In genomic region chr7:87038993-87039716, GRCh38 we compare ENCODE assay signal across 8 cellular contexts. TPM values are rescaled to one million over a fixed set of nuclear protein-coding genes. Genes with fewer than 3 reads are reported as not detected.
DNase-seq lines count a peak whose midpoint lies in the region; ATAC-seq, FAIRE-seq and TF ChIP-seq lines count a peak whose summit lies in the region.

No MANE protein-coding gene starts in this region.

- TF ChIP-seq CTCF in astrocyte of the spinal cord (IDR thresholded peaks at IDR 0.05; ENCODE audit: low read depth, low read length) = no peak

- peak overlapping the region; percentile 73 for H3K4me3 Mint-ChIP-seq in stimulated activated naive CD8-positive, alpha-beta T cell treated with anti-CD3 and anti-CD28 coated beads, Interleukin-15, Interleukin-2, amounts not matched to agents 100 ng/mL and 50 ng/mL, for 24 hours

- H3K27ac ChIP-seq in mesodermal cell (ENCODE audit: low read depth, low read length, severe bottlenecking) = peak overlapping the region; percentile 79

- no peak for ATAC-seq in stimulated activated naive CD8-positive, alpha-beta T cell treated with anti-CD3 and anti-CD28 coated beads, Interleukin-15, Interleukin-2, amounts not matched to agents 100 U/mL and 50 U/mL, for 24 hours

- peaks cover 8% of the 10 kb centered on the region for H3K36me3 Mint-ChIP-seq in stimulated activated naive CD8-positive, alpha-beta T cell treated with anti-CD3 and anti-CD28 coated beads, Interleukin-15, Interleukin-2, amounts not matched to agents 100 ng/mL and 50 ng/mL, for 24 hours (ENCODE audit: low read depth)

- DNase-seq in stimulated activated naive CD8-positive, alpha-beta T cell treated with anti-CD3 and anti-CD28 coated beads, Interleukin-15, Interleukin-2, amounts not matched to agents 100 U/mL and 50 U/mL, for 24 hours = no peak
- DNase-seq in astrocyte of the spinal cord (ENCODE audit: low read depth, low spot score) = no peak
- DNase-seq in head of caudate nucleus = no peak
- DNase-seq in DMS79 (lab: John Stamatoyannopoulos, UW) = no peak
- no peak for DNase-seq in frontal cortex (ENCODE audit: low spot score in 2 of 2)
- DNase-seq in NCI-H226 = no peak

- in situ Hi-C loops in astrocyte of the spinal cord (cut with HindIII; ENCODE audit: low sequenced_read_pairs) = no loop called here

- no peaks in the 10 kb centered on the region for H3K36me3 ChIP-seq in mesodermal cell (ENCODE audit: control insufficient read depth, insufficient read depth, low read length)

- FAIRE-seq in frontal cortex (lab: Jason Lieb, UNC) = no peak

- peaks cover 3% of the 10 kb centered on the region for H3K4me1 Mint-ChIP-seq in stimulated activated naive CD8-positive, alpha-beta T cell treated with anti-CD3 and anti-CD28 coated beads, Interleukin-15, Interleukin-2, amounts not matched to agents 100 ng/mL and 50 ng/mL, for 24 hours (ENCODE audit: low read depth)

- H3K9me3 ChIP-seq in mesodermal cell (ENCODE audit: control insufficient read depth, low read length) = no peaks in the 10 kb centered on the region

- H3K27ac Mint-ChIP-seq in stimulated activated naive CD8-positive, alpha-beta T cell treated with anti-CD3 and anti-CD28 coated beads, Interleukin-15, Interleukin-2, amounts not matched to agents 100 ng/mL and 50 ng/mL, for 24 hours = peak overlapping the region; percentile 59

- WGBS in mesodermal cell (ENCODE audit: insufficient coverage in 2 of 2), 2 experiments = 20 to 57% methylated on average over 1 to 3 of the region's 5 CpGs

- H3K9me3 Mint-ChIP-seq in stimulated activated naive CD8-positive, alpha-beta T cell treated with anti-CD3 and anti-CD28 coated beads, Interleukin-15, Interleukin-2, amounts not matched to agents 100 ng/mL and 50 ng/mL, for 24 hours = no peaks in the 10 kb centered on the region

- H3K27me3 Mint-ChIP-seq in stimulated activated naive CD8-positive, alpha-beta T cell treated with anti-CD3 and anti-CD28 coated beads, Interleukin-15, Interleukin-2, amounts not matched to agents 100 ng/mL and 50 ng/mL, for 24 hours = no peaks in the 10 kb centered on the region

- intact Hi-C loops in head of caudate nucleus (cut with DNase I) = no loop called here

- no peaks in the 10 kb centered on the region for H3K4me1 ChIP-seq in mesodermal cell (ENCODE audit: control insufficient read depth, insufficient read depth, low read length, poor library complexity, severe bottlenecking)

- peak overlapping the region; percentile 29 for H3K4me3 ChIP-seq in astrocyte of the spinal cord (ENCODE audit: low read depth, low read length)
- H3K4me3 ChIP-seq in mesodermal cell (ENCODE audit: extremely low read depth, insufficient read depth, low read length, poor library complexity, severe bottlenecking) = peak overlapping the region; percentile 55

RNA-seq across cellular contexts. Expression of gene ELAPOR2, which starts 20.3 kb away (rescaled TPM):
- 50.7 TPM for polyA plus RNA-seq in mesodermal cell (2013, experiment 1 of 2)
- polyA plus RNA-seq in mesodermal cell (2013, experiment 2 of 2) = 48.2 TPM
- total RNA-seq in frontal cortex = 21.6 TPM
